ENCODE assay signal across 14 cellular contexts in the genomic region with DNA sequence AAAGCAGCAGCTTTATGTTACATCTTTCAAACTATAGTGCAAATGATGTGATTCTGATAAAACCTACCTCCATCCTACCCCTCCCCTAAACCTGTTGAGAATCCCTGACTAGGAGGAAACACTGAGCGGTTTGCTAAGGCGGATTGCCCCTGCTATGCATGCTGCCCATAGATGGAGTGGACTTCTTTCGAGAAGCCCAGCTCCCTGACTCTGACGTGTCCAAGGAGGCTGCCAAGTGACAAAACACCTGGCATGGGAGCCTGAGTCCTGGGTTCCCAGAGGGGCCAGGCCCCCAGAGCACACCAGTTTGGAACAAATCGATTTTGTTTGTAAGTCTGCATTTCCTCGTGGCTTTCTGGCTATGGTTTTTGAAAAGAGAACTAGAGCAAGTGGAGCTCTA. TPM values are rescaled to one million over a fixed set of nuclear protein-coding genes. Genes with fewer than 3 reads are reported as not detected.
DNase-seq lines count a peak whose midpoint lies in the region; ATAC-seq and TF ChIP-seq lines count a peak whose summit lies in the region.
"Had no signal": no experiment of that assay in that cellular context is flagged by ENCODE, and none has a peak within 500 bp of the region (broad histone marks: within the 10 kb centered on the region; RNA-seq: fewer than 3 reads in every experiment).

No MANE protein-coding gene starts in this region.

- H3K9me3 Mint-ChIP-seq in MCF 10A (ENCODE audit: unreplicated experiment), result no peaks in the 10 kb centered on the region
- H3K9me3 Mint-ChIP-seq in stimulated activated naive B cell treated with anti-CD40 and anti-IgM and Interleukin-4, amounts not matched to agents 10 μg/mL and 1 μg/mL and 100 μg/mL, for 72 hours, result no peaks in the 10 kb centered on the region

- H3K27me3 ChIP-seq in mammary epithelial cell (ENCODE audit: insufficient read depth, low read length) (no peaks in the 10 kb centered on the region), SJCRH30 (no peaks in the 10 kb centered on the region), gastroesophageal sphincter (no peaks in the 10 kb centered on the region), BE2C (no peaks in the 10 kb centered on the region)
- H3K27me3 ChIP-seq: sigmoid colon had no signal

- no peak overlapping the region for H3K9ac ChIP-seq in mammary epithelial cell (ENCODE audit: insufficient read depth, low read length)

- TF ChIP-seq EP300 in gastroesophageal sphincter (IDR thresholded peaks at IDR 0.05), result no peak

- intact Hi-C loops in MCF 10A (cut with micrococcal nuclease), result no loop called here
- intact Hi-C loops in mammary epithelial cell (cut with micrococcal nuclease), result no loop called here

- H3K27ac ChIP-seq in mammary epithelial cell (ENCODE audit: insufficient read depth, low read depth, low read length) (no peak overlapping the region), SJCRH30 (peak overlapping the region; percentile 80), gastroesophageal sphincter (peak overlapping the region; percentile 31 to 95 (median 87))

- no peak overlapping the region for H3K4me3 ChIP-seq in mammary epithelial cell (replicated peaks in 1 of 3; ENCODE audit: insufficient read depth in 1 of 3, low read depth in 2 of 3, low read length in 3 of 3)
- peak overlapping the region; percentile 95 for H3K4me3 ChIP-seq in SJCRH30
- H3K4me3 ChIP-seq in gastroesophageal sphincter, result peak overlapping the region in 1 of 2 donors; percentile 95
- no peak overlapping the region for H3K4me3 ChIP-seq in BE2C (ENCODE audit: low read depth, low read length)

- no peak overlapping the region for H2AFZ ChIP-seq in mammary epithelial cell (ENCODE audit: low read depth, low read length)

- in situ Hi-C loops in mammary epithelial cell (cut with MboI; ENCODE audit: low sequenced_read_pairs in 2 of 2), result no loop called here

- H3K4me1 Mint-ChIP-seq in MCF 10A (ENCODE audit: insufficient read depth, unreplicated experiment), result peaks cover 34% of the 10 kb centered on the region
- peaks cover 20 to 36% of the 10 kb centered on the region in 2 donors for H3K4me1 Mint-ChIP-seq in stimulated activated naive B cell treated with anti-CD40 and anti-IgM and Interleukin-4, amounts not matched to agents 10 μg/mL and 1 μg/mL and 100 μg/mL, for 72 hours

- H3K4me1 ChIP-seq in mammary epithelial cell (ENCODE audit: insufficient read depth, low read length), result peaks cover 12% of the 10 kb centered on the region
- peaks cover 30% of the 10 kb centered on the region for H3K4me1 ChIP-seq in SJCRH30
- H3K4me1 ChIP-seq in gastroesophageal sphincter, result peaks cover 0 to 59% (median 8%) of the 10 kb centered on the region in 3 donors
- no peaks in the 10 kb centered on the region for H3K4me1 ChIP-seq in BE2C

- BruUV-seq in MCF 10A (replicated peaks; lab: Mats Ljungman, UMichigan), result no TSS peak
- BruUV-seq in mammary epithelial cell (replicated peaks; lab: Mats Ljungman, UMichigan), result no TSS peak

- POLR2A ChIA-PET in MCF 10A (lab: Yijun Ruan, JAX), result interaction anchor here (0.8 to 0.9 kb wide), 2 partner anchors 8 to 37 kb away, joined by 3 to 4 read pairs; no protein-coding TSS in a partner anchor

- DNase-seq in MCF 10A (ENCODE audit: unreplicated experiment) (no peak), mammary epithelial cell (no peak), SJCRH30 (peak; percentile 41 to 59), BE2C (no peak)
- no peak for DNase-seq in stimulated activated naive B cell treated with anti-CD40 and anti-IgM and Interleukin-4, amounts not matched to agents 10 μg/mL and 1 μg/mL and 100 μg/mL, for 72 hours
- DNase-seq: AML-193; effector memory CD4-positive, alpha-beta T cell; islet precursor cell; NCI-H2171; sigmoid colon had no signal

- no peaks in the 10 kb centered on the region for H3K36me3 Mint-ChIP-seq in MCF 10A (ENCODE audit: insufficient read depth, unreplicated experiment)
- peaks cover 11 to 12% of the 10 kb centered on the region in 2 donors for H3K36me3 Mint-ChIP-seq in stimulated activated naive B cell treated with anti-CD40 and anti-IgM and Interleukin-4, amounts not matched to agents 10 μg/mL and 1 μg/mL and 100 μg/mL, for 72 hours

- H3K36me3 ChIP-seq in mammary epithelial cell (ENCODE audit: insufficient read depth, low read length) (no peaks in the 10 kb centered on the region), SJCRH30 (no peaks in the 10 kb centered on the region), gastroesophageal sphincter (no peaks in the 10 kb centered on the region), BE2C (no peaks in the 10 kb centered on the region)
- H3K36me3 ChIP-seq: sigmoid colon had no signal

- H3K4me3 Mint-ChIP-seq in MCF 10A (ENCODE audit: unreplicated experiment), result peak overlapping the region; percentile 69
- peak overlapping the region; percentile 78 to 96 for H3K4me3 Mint-ChIP-seq in stimulated activated naive B cell treated with anti-CD40 and anti-IgM and Interleukin-4, amounts not matched to agents 10 μg/mL and 1 μg/mL and 100 μg/mL, for 72 hours

- TF ChIP-seq POLR2A in gastroesophageal sphincter (IDR thresholded peaks at IDR 0.05), result no peak

- peaks cover 3% of the 10 kb centered on the region for H3K27me3 Mint-ChIP-seq in MCF 10A (ENCODE audit: insufficient read depth, unreplicated experiment)
- H3K27me3 Mint-ChIP-seq in stimulated activated naive B cell treated with anti-CD40 and anti-IgM and Interleukin-4, amounts not matched to agents 10 μg/mL and 1 μg/mL and 100 μg/mL, for 72 hours, result no peaks in the 10 kb centered on the region

- H3K4me2 ChIP-seq in mammary epithelial cell (ENCODE audit: insufficient read depth, low read depth, low read length), result no peak overlapping the region

- H4K20me1 ChIP-seq in mammary epithelial cell (ENCODE audit: insufficient read depth, low read length), result no peaks in the 10 kb centered on the region

- TF ChIP-seq CTCF in MCF 10A (IDR thresholded peaks at IDR 0.05; ENCODE audit: unreplicated experiment) (no peak), mammary epithelial cell (conservative IDR thresholded peaks at IDR 0.05 in 1 of 2, IDR thresholded peaks at IDR 0.05 in 1 of 2; ENCODE audit: extremely low read depth in 1 of 2, insufficient read depth in 1 of 2, low read depth in 1 of 2, low read length in 2 of 2) (no peak), gastroesophageal sphincter (IDR thresholded peaks at IDR 0.05) (no peak), BE2C (IDR thresholded peaks at IDR 0.05; ENCODE audit: low read depth, low read length) (no peak)

- dilution Hi-C loops in mammary epithelial cell (cut with HindIII; ENCODE audit: low sequenced_read_pairs), result loop anchor here (5.0 kb wide), 1 partner anchor 83 kb away; no protein-coding TSS in a partner anchor

- no peaks in the 10 kb centered on the region for H3K9me3 ChIP-seq in mammary epithelial cell (replicated peaks; ENCODE audit: insufficient read depth, low read length)
- H3K9me3 ChIP-seq in SJCRH30 (replicated peaks), result no peaks in the 10 kb centered on the region
- no peaks in the 10 kb centered on the region for H3K9me3 ChIP-seq in gastroesophageal sphincter
- no peaks in the 10 kb centered on the region for H3K9me3 ChIP-seq in BE2C
- H3K9me3 ChIP-seq: sigmoid colon had no signal

- ATAC-seq in gastroesophageal sphincter (no peak), HG02852 (IDR thresholded peaks at IDR 0.05; ENCODE audit: unreplicated experiment) (no peak), GM21786 (IDR thresholded peaks at IDR 0.05; ENCODE audit: unreplicated experiment) (no peak)
- ATAC-seq in stimulated activated naive B cell treated with anti-CD40 and anti-IgM and Interleukin-4, amounts not matched to agents 10 μg/mL and 1 μg/mL and 100 μg/mL, for 72 hours (replicated peaks), result no peak
- ATAC-seq: Panc1 had no signal

- H3K79me2 ChIP-seq in mammary epithelial cell (ENCODE audit: insufficient read depth, low read length), result peaks cover 30% of the 10 kb centered on the region

- no peak overlapping the region for H3K27ac Mint-ChIP-seq in MCF 10A (ENCODE audit: low read depth, unreplicated experiment)
- no peak overlapping the region for H3K27ac Mint-ChIP-seq in stimulated activated naive B cell treated with anti-CD40 and anti-IgM and Interleukin-4, amounts not matched to agents 10 μg/mL and 1 μg/mL and 100 μg/mL, for 72 hours

- CTCF ChIA-PET in MCF 10A (lab: Yijun Ruan, JAX), result interaction anchor here (0.7 to 1.2 kb wide), 3 partner anchors 13 to 347 kb away, joined by 3 read pairs; no protein-coding TSS in a partner anchor
- CTCF ChIA-PET in mammary epithelial cell (lab: Charles Lee; ENCODE audit: low non-redundant PET), result no interaction called here

- 85% methylated on average over 6 of the region's 6 CpGs for WGBS in mammary epithelial cell (ENCODE audit: low coverage, missing lambda C conversion rate)
- WGBS in gastroesophageal sphincter (ENCODE audit: low coverage in 1 of 2), 2 donors, result 64 to 89% methylated on average over 4 to 5 of the region's 6 CpGs

RNA-seq across cellular contexts. Expression of a gene that starts 1.4 kb away (rescaled TPM):
- total RNA-seq in MCF 10A (2022) (31.2 and 37.6 TPM in 2 replicates), mammary epithelial cell (10 to 100 TPM; 43.8 to 65.3 TPM), gastroesophageal sphincter (10 to 100 TPM; 34.7 to 58.9 (median 52.1) TPM)
- polyA plus RNA-seq in mammary epithelial cell, result 66.7 TPM
- 38.4 TPM for polyA minus RNA-seq in mammary epithelial cell
- 47.3 and 48.8 TPM in 2 replicates for total RNA-seq in SJCRH30 (2014; rRNA removed; shearing (Covaris generic))
- 42.1 TPM for polyA plus RNA-seq in BE2C (2012; ENCODE audit: insufficient read depth, insufficient read length, low read depth)

Comparison
In these comparisons a context has a peak if more than half of its experiments do, and no peak if none do; other contexts are left out.
1. DNase-seq: peak in SJCRH30 (2 of 2); none in MCF 10A (single experiment), mammary epithelial cell (single experiment), stimulated activated naive B cell treated with anti-CD40 and anti-IgM and Interleukin-4, amounts not matched to agents 10 μg/mL and 1 μg/mL and 100 μg/mL, for 72 hours (single experiment) and BE2C (single experiment).